17 cellular contexts compared by ENCODE assay signal in genomic region chr11:35389897-35390462, GRCh38. TPM values are rescaled to one million over a fixed set of nuclear protein-coding genes. Genes with fewer than 3 reads are reported as not detected.
A peak's percentile ranks its signal among the peaks of the same experiment; 100 is the strongest.
DNase-seq lines count a peak whose midpoint lies in the region; ATAC-seq and TF ChIP-seq lines count a peak whose summit lies in the region.
"Had no signal": no experiment of that assay in that cellular context is flagged by ENCODE, and none has a peak within 500 bp of the region (broad histone marks: within the 10 kb centered on the region; RNA-seq: fewer than 3 reads in every experiment).

No MANE protein-coding gene starts in this region.

- WGBS in esophagus muscularis mucosa = 89% methylated on average over 6 of the region's 6 CpGs

- peak; percentile 40 for ATAC-seq in left colon
- ATAC-seq in upper lobe of right lung = peak; percentile 25

- TF ChIP-seq CTCF in upper lobe of right lung (IDR thresholded peaks at IDR 0.05) (no peak), esophagus muscularis mucosa (IDR thresholded peaks at IDR 0.05) (no peak)

- intact Hi-C loops in left colon (cut with DNase I, micrococcal nuclease) (loop anchor here in 1 of 2 donors (5.0 to 10.0 kb wide), 2 partner anchors 395 to 468 kb away; no protein-coding TSS in a partner anchor), upper lobe of right lung (cut with DNase I) (loop anchor here (5.0 kb wide), 1 partner anchor 463 kb away; no protein-coding TSS in a partner anchor), esophagus muscularis mucosa (cut with DNase I) (loop anchor here (2.0 to 5.0 kb wide), 2 partner anchors 463 to 803 kb away; no protein-coding TSS in a partner anchor)

- in situ Hi-C loops in G401 (cut with HindIII; ENCODE audit: low sequenced_read_pairs) = no loop called here

- H3K4me1 ChIP-seq in upper lobe of right lung = peaks cover 17% of the 10 kb centered on the region
- H3K4me1 ChIP-seq in esophagus muscularis mucosa = peaks cover 8 to 21% (median 17%) of the 10 kb centered on the region in 4 donors

- H3K36me3 ChIP-seq in upper lobe of right lung = no peaks in the 10 kb centered on the region
- H3K36me3 ChIP-seq in esophagus muscularis mucosa = no peaks in the 10 kb centered on the region
- H3K36me3 ChIP-seq: esophagus squamous epithelium, neutrophil had no signal

- H3K27me3 ChIP-seq in upper lobe of right lung (no peaks in the 10 kb centered on the region), esophagus muscularis mucosa (no peaks in the 10 kb centered on the region)
- H3K27me3 ChIP-seq: neutrophil had no signal

- no peak for TF ChIP-seq POLR2A in esophagus muscularis mucosa (IDR thresholded peaks at IDR 0.05; ENCODE audit: low read depth)

- peak; percentile 56 for DNase-seq in activated naive CD4-positive, alpha-beta T cell treated with Interleukin-2 at 50 U/mL for 16 hours
- no peak for DNase-seq in activated naive CD4-positive, alpha-beta T cell (lab: John Stamatoyannopoulos, UW)
- peak; percentile 39 for DNase-seq in NCI-H510A treated with DMSO at 0.1 percent for 48 hours (lab: John Stamatoyannopoulos, UW)
- no peak for DNase-seq in left colon
- no peak for DNase-seq in upper lobe of right lung
- no peak for DNase-seq in HPDE6-E6E7 (ENCODE audit: extremely low spot score)
- DNase-seq in G401 (ENCODE audit: low spot score) = no peak
- DNase-seq in esophagus muscularis mucosa (ENCODE audit: extremely low spot score) = no peak
- DNase-seq: activated effector memory CD4-positive, alpha-beta T cell treated with anti-CD3 and anti-CD28 coated beads, Interleukin-2, amount 50 U/mL, for 16 hours; EL; esophagus squamous epithelium; NCI-H1092 treated with DMSO at 0.1 percent for 48 hours; SHP77 had no signal

- H3K9me3 ChIP-seq in upper lobe of right lung (no peaks in the 10 kb centered on the region), esophagus muscularis mucosa (peaks cover 0 to 3% (median 0%) of the 10 kb centered on the region in 4 donors)
- H3K9me3 ChIP-seq: esophagus squamous epithelium, neutrophil had no signal

- peak overlapping the region; percentile 34 for H3K27ac ChIP-seq in upper lobe of right lung
- no peak overlapping the region for H3K27ac ChIP-seq in esophagus muscularis mucosa (replicated peaks in 1 of 4)
- H3K27ac ChIP-seq: esophagus squamous epithelium, neutrophil had no signal

- no peak overlapping the region for H3K4me3 ChIP-seq in upper lobe of right lung
- H3K4me3 ChIP-seq in esophagus muscularis mucosa = no peak overlapping the region
- H3K4me3 ChIP-seq: esophagus squamous epithelium, skin epidermis had no signal

- no peak for TF ChIP-seq EP300 in esophagus muscularis mucosa (IDR thresholded peaks at IDR 0.05)

RNA-seq across cellular contexts. Expression of gene SLC1A2, which starts 29.4 kb away (rescaled TPM):
- total RNA-seq in left colon (under 1 TPM; 0.43 to 0.50 TPM), upper lobe of right lung (2.5 TPM), esophagus muscularis mucosa (under 1 TPM; 0.17 to 0.69 (median 0.37) TPM)
- 0.14 TPM in 1 of 2 replicates, not detected in the other for total RNA-seq in G401 (2014; rRNA removed; shearing (Covaris generic))
- total RNA-seq: lung microvascular endothelial cell, NCI-H460 had no signal

Comparison
In these comparisons a context has a peak if more than half of its experiments do, and no peak if none do; other contexts are left out.
1. DNase-seq: peak in activated naive CD4-positive, alpha-beta T cell treated with Interleukin-2 at 50 U/mL for 16 hours (single experiment) and NCI-H510A treated with DMSO at 0.1 percent for 48 hours (single experiment); none in activated naive CD4-positive, alpha-beta T cell (0 of 4), left colon (0 of 2), upper lobe of right lung (single experiment), HPDE6-E6E7 (single experiment), G401 (single experiment) and esophagus muscularis mucosa (single experiment).